26 cellular contexts compared by ENCODE assay signal in the genomic region with DNA sequence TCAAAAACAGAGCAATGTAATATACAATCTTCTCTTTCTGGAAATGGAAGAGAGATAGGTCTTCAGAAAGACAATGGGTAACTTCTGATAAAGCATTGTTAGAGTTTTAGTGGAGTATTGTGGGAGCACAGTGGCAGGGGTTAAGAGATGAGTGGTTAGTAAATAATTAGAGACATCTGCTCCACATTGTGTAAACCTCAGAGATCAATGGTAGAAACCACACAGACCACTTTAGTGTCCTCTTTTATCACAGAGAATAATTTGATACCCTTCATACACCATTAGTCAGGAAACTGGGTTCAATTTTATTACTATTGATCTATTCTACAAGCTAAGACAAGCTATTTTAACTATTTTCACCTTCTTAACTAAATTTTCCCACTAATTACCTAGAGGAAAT.
"Had no signal": no experiment of that assay in that cellular context is flagged by ENCODE, and none has a peak within 500 bp of the region (broad histone marks: within the 10 kb centered on the region; RNA-seq: fewer than 3 reads in every experiment).

No MANE protein-coding gene starts in this region.

- H3K4me3 ChIP-seq: colonic mucosa, dorsolateral prefrontal cortex, esophagus muscularis mucosa, gastrocnemius medialis, ovary, prostate gland, right atrium auricular region, upper lobe of left lung had no signal

- H3K9me3 Mint-ChIP-seq: activated naive CD4-positive, alpha-beta T cell treated with anti-CD3 and anti-CD28 coated beads, Interleukin-2, amount 50 U/mL, for 72 hours; activated T-cell treated with anti-CD3 and anti-CD28 coated beads, Interleukin-2, amount 50 U/mL, for 24 hours; nephron; WTC11 had no signal

- H3K9me3 ChIP-seq: colonic mucosa, esophagus muscularis mucosa, gastrocnemius medialis, neutrophil, ovary, prostate gland, right atrium auricular region, upper lobe of left lung had no signal

- H3K27ac Mint-ChIP-seq: activated naive CD4-positive, alpha-beta T cell treated with anti-CD3 and anti-CD28 coated beads, Interleukin-2, amount 50 U/mL, for 72 hours; activated T-cell treated with anti-CD3 and anti-CD28 coated beads, Interleukin-2, amount 50 U/mL, for 24 hours; activated T-helper 17 cell treated with anti-CD3 and anti-CD28 coated beads, Interleukin-2, amount 50 U/mL, for 72 hours; effector memory CD8-positive, alpha-beta T cell; memory B cell; WTC11 had no signal

- H3K27me3 Mint-ChIP-seq: activated T-cell treated with anti-CD3 and anti-CD28 coated beads, Interleukin-2, amount 50 U/mL, for 24 hours; activated T-helper 17 cell treated with anti-CD3 and anti-CD28 coated beads, Interleukin-2, amount 50 U/mL, for 72 hours; central memory CD8-positive, alpha-beta T cell; effector memory CD8-positive, alpha-beta T cell; memory B cell had no signal

- H3K27me3 ChIP-seq: colonic mucosa, dorsolateral prefrontal cortex, esophagus muscularis mucosa, gastrocnemius medialis, neutrophil, ovary, right atrium auricular region, upper lobe of left lung had no signal

- H3K4me1 Mint-ChIP-seq: activated T-helper 17 cell treated with anti-CD3 and anti-CD28 coated beads, Interleukin-2, amount 50 U/mL, for 72 hours; central memory CD8-positive, alpha-beta T cell; memory B cell; nephron; WTC11 had no signal

- H3K4me3 Mint-ChIP-seq: activated T-cell treated with anti-CD3 and anti-CD28 coated beads, Interleukin-2, amount 50 U/mL, for 24 hours; activated T-helper 17 cell treated with anti-CD3 and anti-CD28 coated beads, Interleukin-2, amount 50 U/mL, for 72 hours; central memory CD8-positive, alpha-beta T cell; effector memory CD8-positive, alpha-beta T cell; memory B cell; nephron; WTC11 had no signal

- ATAC-seq: activated naive CD4-positive, alpha-beta T cell treated with anti-CD3 and anti-CD28 coated beads, Interleukin-2, amount 50 U/mL, for 72 hours; activated T-helper 17 cell treated with anti-CD3 and anti-CD28 coated beads, Interleukin-2, amount 50 U/mL, for 72 hours; effector memory CD8-positive, alpha-beta T cell; gastrocnemius medialis; left cardiac atrium; WTC11 had no signal

- DNase-seq: activated CD4-positive, alpha-beta T cell treated with anti-CD3 and anti-CD28 coated beads, Interleukin-2, amount 50 U/mL, for 4 hours; activated CD8-positive, alpha-beta memory T cell treated with anti-CD3 and anti-CD28 coated beads for 24 hours; activated CD8-positive, alpha-beta memory T cell treated with anti-CD3 and anti-CD28 coated beads, Interleukin-2, amount 50 U/mL, for 4 hours; activated T-cell treated with anti-CD3 and anti-CD28 coated beads, Interleukin-2, amount 50 U/mL, for 24 hours; colonic mucosa; dorsolateral prefrontal cortex; effector memory CD8-positive, alpha-beta T cell; gastrocnemius medialis; hypothalamus; islet precursor cell; left cardiac atrium; ovary; stimulated activated CD4-positive, alpha-beta T cell treated with anti-CD3 and anti-CD28 coated beads, Interleukin-4, amount 100 ng/mL, for 24 hours; stimulated activated naive CD4-positive, alpha-beta T cell treated with Interleukin-2 at 50 U/mL for 16 hours; T1000; upper lobe of left lung had no signal

- H3K27ac ChIP-seq: colonic mucosa, dorsolateral prefrontal cortex, esophagus muscularis mucosa, gastrocnemius medialis, neutrophil, ovary, prostate gland, right atrium auricular region, upper lobe of left lung had no signal

- H3K4me1 ChIP-seq: colonic mucosa, esophagus muscularis mucosa, gastrocnemius medialis, prostate gland, right atrium auricular region, upper lobe of left lung had no signal

- H3K36me3 ChIP-seq: colonic mucosa, esophagus muscularis mucosa, gastrocnemius medialis, neutrophil, ovary, prostate gland, right atrium auricular region, upper lobe of left lung had no signal
